In the genomic region with DNA sequence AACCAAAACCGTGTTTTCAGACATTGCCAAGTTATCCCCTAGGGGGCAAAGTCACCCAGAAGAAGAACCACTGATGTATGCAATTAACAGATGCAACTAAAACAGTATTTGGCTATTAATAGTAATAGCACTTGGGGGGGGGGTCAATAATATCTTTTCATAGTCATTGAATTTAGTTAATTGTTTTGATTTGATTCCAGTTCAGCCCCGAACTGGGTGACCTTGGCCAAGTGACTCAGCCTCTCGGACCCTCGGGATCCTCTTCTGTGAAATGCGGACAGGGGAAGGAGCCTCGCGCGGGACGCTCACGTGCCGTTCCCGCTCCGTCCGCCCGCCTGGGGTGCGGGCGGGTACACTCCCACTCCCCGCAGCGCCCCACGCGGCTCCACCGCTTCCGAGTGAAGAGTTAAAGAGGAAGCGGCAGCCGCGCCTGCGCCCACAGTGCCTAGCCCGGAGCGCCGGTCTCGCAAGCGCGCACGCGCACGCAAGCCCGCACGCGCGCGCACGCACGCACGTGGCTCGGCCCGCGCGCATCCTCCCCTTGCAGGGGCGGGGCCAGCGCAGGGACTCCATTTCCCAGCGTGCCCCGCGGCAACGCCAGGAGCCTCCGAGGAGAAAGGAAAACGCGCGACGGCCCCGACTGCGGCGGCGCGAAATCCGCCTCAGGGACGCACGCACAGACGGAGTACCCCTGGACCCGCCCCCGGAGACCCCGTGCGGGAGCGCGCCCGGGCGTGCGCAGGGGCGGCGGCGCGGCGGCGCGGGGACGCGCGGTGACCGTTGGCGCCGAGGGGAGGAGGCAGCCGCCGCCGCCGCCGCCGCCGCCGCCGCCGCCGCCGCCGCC, we compare ENCODE assay signal across 8 cellular contexts. TPM values are rescaled to one million over a fixed set of nuclear protein-coding genes. Genes with fewer than 3 reads are reported as not detected.
DNase-seq lines count a peak whose midpoint lies in the region; ATAC-seq lines count a peak whose summit lies in the region.

A gene (plus strand): TSS at position 769 of the 844 bp plus-strand sequence. CDS start 188 bp downstream, outside the sequence.

- ATAC-seq in GM21528 (IDR thresholded peaks at IDR 0.05; ENCODE audit: low FRiP score, unreplicated experiment) = peak; percentile 68

- H3K4me3 Mint-ChIP-seq in IgD-negative memory B cell = peak within 1 kb of the TSS; percentile 85 to 91 (median 89)

- no peaks in the 10 kb centered on the region for H3K9me3 Mint-ChIP-seq in IgD-negative memory B cell

- H3K27ac Mint-ChIP-seq in IgD-negative memory B cell = peak within 1 kb of the TSS; percentile 80 to 92 (median 88)

- H3K27me3 Mint-ChIP-seq in IgD-negative memory B cell = peaks cover 11% of the 10 kb centered on the region

- DNase-seq in DMS 273 treated with DMSO at 0.1 percent for 48 hours (lab: John Stamatoyannopoulos, UW) = peak; percentile 91
- peak; percentile 97 for DNase-seq in OCI-M1 (lab: John Stamatoyannopoulos, UW)
- DNase-seq in activated T-cell treated with anti-CD3 and anti-CD28 coated beads for 4 hours = peak; percentile 99
- DNase-seq in epithelial cell of prostate (ENCODE audit: low read depth, low spot score) = peak; percentile 92
- DNase-seq in mucosa of gallbladder (ENCODE audit: low spot score) = peak; percentile 99
- DNase-seq in stimulated activated CD8-positive, alpha-beta memory T cell treated with anti-CD3 and anti-CD28 coated beads, Interleukin-4, amount 100 ng/mL, for 4 hours (ENCODE audit: low read depth in 2 of 2, low spot score in 1 of 2) = peak; percentile 95 to 99

- H3K36me3 Mint-ChIP-seq in IgD-negative memory B cell = no peaks in the 10 kb centered on the region

- peak within 1 kb of the TSS; percentile 81 for H3K27ac ChIP-seq in epithelial cell of prostate

- H3K4me1 Mint-ChIP-seq in IgD-negative memory B cell = peaks cover 16 to 33% (median 24%) of the 10 kb centered on the region in 3 donors

RNA-seq across cellular contexts. Expression of the gene that starts here (rescaled TPM):
- 7.2 TPM for polyA plus RNA-seq in IgD-negative memory B cell
- total RNA-seq in mucosa of gallbladder = 77.7 TPM

Comparison
In these comparisons a context has a peak if more than half of its experiments do, and no peak if none do; other contexts are left out.
1. Peak in every context shown above with its lines: DNase-seq, ATAC-seq and H3K27ac ChIP-seq.